In the genomic region with DNA sequence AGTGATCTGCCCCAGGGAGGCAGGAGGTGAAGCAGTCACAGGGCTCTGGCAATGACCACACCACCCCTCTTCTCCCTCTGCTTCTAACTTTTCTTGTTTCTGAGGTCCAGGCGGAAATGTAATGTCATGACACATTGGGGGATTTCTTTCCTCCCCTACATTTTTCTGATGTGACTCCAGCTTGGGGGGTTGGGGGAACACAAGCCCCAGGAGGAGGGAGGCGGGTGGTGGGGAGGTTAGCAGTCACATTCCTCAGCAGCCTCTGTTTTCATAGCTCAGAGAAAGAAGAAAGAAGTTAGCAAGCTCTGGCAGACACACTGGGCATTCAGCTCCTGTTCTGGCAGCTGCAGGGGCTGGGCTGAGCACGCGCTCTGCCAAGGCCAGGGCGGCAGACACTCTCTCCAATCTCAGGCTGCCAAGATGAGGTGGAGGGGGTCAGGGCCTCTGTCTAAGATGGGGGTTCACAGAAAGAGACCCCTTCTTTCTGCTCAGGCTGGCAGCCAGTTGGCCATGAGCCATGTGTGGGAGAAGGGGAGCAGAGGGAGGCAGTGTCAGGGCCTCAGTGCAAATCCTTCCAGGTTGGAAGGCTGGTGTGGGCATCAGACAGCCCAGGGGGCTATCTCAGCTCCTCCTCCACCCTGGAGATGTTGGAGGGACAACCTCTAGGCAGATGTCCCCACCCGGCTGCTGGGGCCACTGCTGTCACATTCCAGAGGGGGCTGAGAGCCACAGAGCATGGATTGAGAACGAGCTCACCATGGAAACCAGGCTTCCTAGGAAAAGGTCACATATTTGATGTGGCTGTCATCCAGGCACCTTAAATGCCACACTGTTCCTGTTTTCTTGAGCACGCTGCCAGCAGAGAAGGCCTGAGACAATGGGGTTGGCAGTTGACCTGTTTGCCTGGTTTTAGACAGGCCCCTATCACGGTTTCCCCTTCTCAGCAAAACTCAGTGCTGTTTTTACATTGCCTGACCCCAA, we compare ENCODE assay signal across 2 cellular contexts.
TF ChIP-seq lines count a peak whose summit lies in the region.

No MANE protein-coding gene starts in this region.

TF ChIP-seq in A549, 52 proteins besides CTCF, POLR2A, EP300 and RAD21:
- TF ChIP-seq TP53 (CRISPR knock-in tag; IDR thresholded peaks at IDR 0.05): no peak
- TF ChIP-seq RFX5 (IDR thresholded peaks at IDR 0.05): no peak
- no peak for TF ChIP-seq NR3C1 (IDR thresholded peaks at IDR 0.05)
- peak in 1 of 2 experiments; percentile 39; a peak in 1 of 5 replicates for TF ChIP-seq JUN (IDR thresholded peaks at IDR 0.05)
- no peak for TF ChIP-seq ZFP36 (IDR thresholded peaks at IDR 0.05; ENCODE audit: borderline replicate concordance, partially characterized antibody)
- TF ChIP-seq, protein P1, sequence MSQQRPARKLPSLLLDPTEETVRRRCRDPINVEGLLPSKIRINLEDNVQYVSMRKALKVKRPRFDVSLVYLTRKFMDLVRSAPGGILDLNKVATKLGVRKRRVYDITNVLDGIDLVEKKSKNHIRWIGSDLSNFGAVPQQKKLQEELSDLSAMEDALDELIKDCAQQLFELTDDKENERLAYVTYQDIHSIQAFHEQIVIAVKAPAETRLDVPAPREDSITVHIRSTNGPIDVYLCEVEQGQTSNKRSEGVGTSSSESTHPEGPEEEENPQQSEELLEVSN (IDR thresholded peaks at IDR 0.05; ENCODE audit: borderline replicate concordance, low read depth): no peak
- TF ChIP-seq, protein P2, sequence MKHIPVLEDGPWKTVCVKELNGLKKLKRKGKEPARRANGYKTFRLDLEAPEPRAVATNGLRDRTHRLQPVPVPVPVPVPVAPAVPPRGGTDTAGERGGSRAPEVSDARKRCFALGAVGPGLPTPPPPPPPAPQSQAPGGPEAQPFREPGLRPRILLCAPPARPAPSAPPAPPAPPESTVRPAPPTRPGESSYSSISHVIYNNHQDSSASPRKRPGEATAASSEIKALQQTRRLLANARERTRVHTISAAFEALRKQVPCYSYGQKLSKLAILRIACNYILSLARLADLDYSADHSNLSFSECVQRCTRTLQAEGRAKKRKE (CRISPR knock-in tag; IDR thresholded peaks at IDR 0.05; ENCODE audit: low read depth): no peak
- no peak for TF ChIP-seq RNF2 (IDR thresholded peaks at IDR 0.05; ENCODE audit: borderline replicate concordance, low read depth)

TF ChIP-seq in endothelial cell of umbilical vein, 7 proteins besides CTCF, POLR2A, EP300 and RAD21:
- TF ChIP-seq POLR2AphosphoS5 (IDR thresholded peaks at IDR 0.05; ENCODE audit: insufficient read depth, low read depth, low read length) (peak; percentile 79), GATA2 (IDR thresholded peaks at IDR 0.05; ENCODE audit: insufficient read depth, insufficient read length, low read depth, low read length) (peak; percentile 17), EZH2 (IDR thresholded peaks at IDR 0.05; ENCODE audit: borderline replicate concordance, low read depth, low read length, severe bottlenecking) (no peak), FOS (IDR thresholded peaks at IDR 0.05; ENCODE audit: borderline replicate concordance, insufficient read depth, low read length) (peak; percentile 82), JUN (IDR thresholded peaks at IDR 0.05; ENCODE audit: borderline replicate concordance, insufficient read depth, insufficient read length, low read depth) (peak; percentile 63)
- TF ChIP-seq, protein P3, sequence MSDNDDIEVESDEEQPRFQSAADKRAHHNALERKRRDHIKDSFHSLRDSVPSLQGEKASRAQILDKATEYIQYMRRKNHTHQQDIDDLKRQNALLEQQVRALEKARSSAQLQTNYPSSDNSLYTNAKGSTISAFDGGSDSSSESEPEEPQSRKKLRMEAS (IDR thresholded peaks at IDR 0.05; ENCODE audit: insufficient read depth, insufficient read length): no peak
